ENCODE assay signal across 8 cellular contexts in the genomic region with DNA sequence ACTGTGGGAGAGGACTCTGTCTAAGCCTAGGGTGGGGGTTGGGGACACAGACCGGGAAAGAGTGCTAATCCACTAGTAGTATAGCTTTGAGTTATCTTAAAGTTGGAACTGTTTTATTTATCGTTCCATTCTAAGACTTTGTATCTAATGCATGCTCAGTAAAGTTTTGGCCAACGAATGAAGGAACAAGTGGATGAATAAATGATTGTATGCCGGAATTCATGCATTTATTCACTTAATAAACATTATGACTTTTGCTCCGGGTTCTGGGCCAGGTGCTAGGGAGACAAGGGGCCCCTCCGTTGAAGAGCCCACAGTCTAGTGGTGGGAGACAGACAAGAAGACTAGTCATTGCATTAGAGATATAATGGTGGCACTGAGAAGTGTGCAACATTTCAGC. TPM values are rescaled to one million over a fixed set of nuclear protein-coding genes. Genes with fewer than 3 reads are reported as not detected.
A peak's percentile ranks its signal among the peaks of the same experiment; 100 is the strongest.
DNase-seq lines count a peak whose midpoint lies in the region; ATAC-seq, FAIRE-seq and TF ChIP-seq lines count a peak whose summit lies in the region.

No MANE protein-coding gene starts in this region.

- H3K27ac Mint-ChIP-seq in T-helper 1 cell treated with Interleukin-12 subunit alpha and Interleukin-12 subunit beta and Interleukin-4 antibody, amounts not matched to agents 30 μg/mL and 1 μg/mL, for 36 hours: peak overlapping the region; percentile 99
- peak overlapping the region; percentile 100 for H3K27ac Mint-ChIP-seq in activated naive CD8-positive, alpha-beta T cell

- H3K4me1 ChIP-seq in kidney (ENCODE audit: control insufficient read depth in 1 of 2, insufficient read depth in 1 of 2, low read depth in 1 of 2, low read length in 2 of 2): peaks cover 17 to 36% of the 10 kb centered on the region in 2 donors
- peaks cover 8 to 35% (median 34%) of the 10 kb centered on the region in 5 donors for H3K4me1 ChIP-seq in subcutaneous abdominal adipose tissue (ENCODE audit: control insufficient read depth in 5 of 5, insufficient read depth in 5 of 5, low read length in 5 of 5)

- H3K9me3 ChIP-seq in kidney (ENCODE audit: control insufficient read depth in 1 of 2, low read length in 2 of 2) (no peaks in the 10 kb centered on the region), subcutaneous abdominal adipose tissue (ENCODE audit: control insufficient read depth in 5 of 5, low read length in 5 of 5) (no peaks in the 10 kb centered on the region)

- TF ChIP-seq CTCF in kidney (IDR thresholded peaks at IDR 0.05; ENCODE audit: borderline replicate concordance, extremely low read depth, insufficient read depth): no peak

- no peaks in the 10 kb centered on the region for H3K27me3 ChIP-seq in subcutaneous abdominal adipose tissue (ENCODE audit: control insufficient read depth in 5 of 5, insufficient read depth in 4 of 5, low read length in 5 of 5)

- H3K4me3 Mint-ChIP-seq in T-helper 1 cell treated with Interleukin-12 subunit alpha and Interleukin-12 subunit beta and Interleukin-4 antibody, amounts not matched to agents 30 μg/mL and 1 μg/mL, for 36 hours: peak overlapping the region; percentile 95
- H3K4me3 Mint-ChIP-seq in activated naive CD8-positive, alpha-beta T cell: peak overlapping the region; percentile 100

- DNase-seq in T-helper 1 cell (no peak), kidney (no peak)

- no peaks in the 10 kb centered on the region for H3K27me3 Mint-ChIP-seq in T-helper 1 cell treated with Interleukin-12 subunit alpha and Interleukin-12 subunit beta and Interleukin-4 antibody, amounts not matched to agents 30 μg/mL and 1 μg/mL, for 36 hours (ENCODE audit: low read depth)
- no peaks in the 10 kb centered on the region for H3K27me3 Mint-ChIP-seq in activated naive CD8-positive, alpha-beta T cell

- no peaks in the 10 kb centered on the region for H3K9me3 Mint-ChIP-seq in T-helper 1 cell treated with Interleukin-12 subunit alpha and Interleukin-12 subunit beta and Interleukin-4 antibody, amounts not matched to agents 30 μg/mL and 1 μg/mL, for 36 hours
- H3K9me3 Mint-ChIP-seq in activated naive CD8-positive, alpha-beta T cell (ENCODE audit: low read depth): no peaks in the 10 kb centered on the region

- no peak for ATAC-seq in GM21619 (IDR thresholded peaks at IDR 0.05; ENCODE audit: unreplicated experiment)
- no peak for ATAC-seq in HG03039 (IDR thresholded peaks at IDR 0.05; ENCODE audit: unreplicated experiment)
- no peak for ATAC-seq in HG03354 (IDR thresholded peaks at IDR 0.05; ENCODE audit: poor library complexity, severe bottlenecking, unreplicated experiment)

- FAIRE-seq in kidney (lab: Jason Lieb, UNC): no peak

- no peaks in the 10 kb centered on the region for H3K36me3 ChIP-seq in kidney (ENCODE audit: control insufficient read depth in 1 of 2, insufficient read depth in 2 of 2, low read length in 2 of 2)
- no peaks in the 10 kb centered on the region for H3K36me3 ChIP-seq in subcutaneous abdominal adipose tissue (ENCODE audit: control insufficient read depth in 5 of 5, insufficient read depth in 5 of 5, low read length in 5 of 5)

- H3K4me3 ChIP-seq in kidney (ENCODE audit: low read length in 2 of 2) (peak overlapping the region; percentile 93 to 99), subcutaneous abdominal adipose tissue (ENCODE audit: low read depth in 1 of 5, low read length in 5 of 5) (peak overlapping the region; percentile 76 to 100 (median 91))

- H3K36me3 Mint-ChIP-seq in T-helper 1 cell treated with Interleukin-12 subunit alpha and Interleukin-12 subunit beta and Interleukin-4 antibody, amounts not matched to agents 30 μg/mL and 1 μg/mL, for 36 hours (ENCODE audit: low read depth): peaks cover 14% of the 10 kb centered on the region
- peaks cover 2% of the 10 kb centered on the region for H3K36me3 Mint-ChIP-seq in activated naive CD8-positive, alpha-beta T cell

- intact Hi-C loops in kidney (cut with DNase I): no loop called here

- peak overlapping the region in 1 of 2 donors; percentile 28 for H3K27ac ChIP-seq in kidney (ENCODE audit: low read depth in 2 of 2, low read length in 2 of 2)
- no peak overlapping the region for H3K27ac ChIP-seq in subcutaneous abdominal adipose tissue (ENCODE audit: low read depth, low read length)

- H3K9ac ChIP-seq in kidney (ENCODE audit: low read length in 2 of 2) (peak overlapping the region; percentile 50 to 74), subcutaneous abdominal adipose tissue (ENCODE audit: low read length in 5 of 5) (peak overlapping the region; percentile 39 to 87 (median 72))

- peaks cover 45% of the 10 kb centered on the region for H3K4me1 Mint-ChIP-seq in T-helper 1 cell treated with Interleukin-12 subunit alpha and Interleukin-12 subunit beta and Interleukin-4 antibody, amounts not matched to agents 30 μg/mL and 1 μg/mL, for 36 hours (ENCODE audit: low read depth)
- H3K4me1 Mint-ChIP-seq in activated naive CD8-positive, alpha-beta T cell (ENCODE audit: low read depth): peaks cover 61% of the 10 kb centered on the region

RNA-seq across cellular contexts. Expression of a gene that starts 0.6 kb away (rescaled TPM):
- total RNA-seq in kidney: 59.4 TPM
- 37.1 TPM for polyA plus RNA-seq in kidney (ENCODE audit: insufficient read depth, low read depth, low replicate concordance)

RNA-seq across cellular contexts. Expression of a gene that starts 1.1 kb away (rescaled TPM):
- total RNA-seq in kidney: 14.3 TPM
- polyA plus RNA-seq in kidney (ENCODE audit: insufficient read depth, low read depth, low replicate concordance): 4.6 TPM

RNA-seq across cellular contexts. Expression of a gene that starts 51.2 kb away (rescaled TPM):
- total RNA-seq in kidney: not detected
- not detected for polyA plus RNA-seq in kidney (ENCODE audit: insufficient read depth, low read depth, low replicate concordance)
